20 cellular contexts compared by ENCODE assay signal in the genomic region with DNA sequence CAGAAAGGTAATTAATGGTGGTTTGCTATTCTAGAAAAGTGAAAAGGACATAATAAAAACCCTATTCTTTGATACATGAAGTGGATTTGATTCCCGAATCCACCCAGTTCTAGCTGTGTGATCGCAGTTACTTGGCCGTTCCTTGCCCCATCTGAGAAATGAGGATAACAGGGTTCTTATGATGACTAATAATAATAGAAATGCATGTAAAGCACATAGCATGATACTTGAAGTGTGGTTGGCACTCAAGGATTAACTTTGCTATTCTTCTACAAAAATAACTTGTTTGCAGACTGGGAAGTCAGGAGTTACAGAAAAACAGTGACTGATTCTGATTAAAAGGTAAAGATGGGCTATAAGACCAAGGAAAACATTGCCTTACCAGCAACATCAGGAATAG. TPM values are rescaled to one million over a fixed set of nuclear protein-coding genes. Genes with fewer than 3 reads are reported as not detected.
DNase-seq lines count a peak whose midpoint lies in the region; ATAC-seq and TF ChIP-seq lines count a peak whose summit lies in the region.
"Had no signal": no experiment of that assay in that cellular context is flagged by ENCODE, and none has a peak within 500 bp of the region (broad histone marks: within the 10 kb centered on the region; RNA-seq: fewer than 3 reads in every experiment).

No MANE protein-coding gene starts in this region.

- no peaks in the 10 kb centered on the region for H3K27me3 ChIP-seq in dorsolateral prefrontal cortex
- no peaks in the 10 kb centered on the region for H3K27me3 ChIP-seq in CD8-positive, alpha-beta memory T cell (ENCODE audit: insufficient read depth, low read length, poor library complexity, severe bottlenecking)
- no peaks in the 10 kb centered on the region for H3K27me3 ChIP-seq in mesendoderm (ENCODE audit: insufficient read depth, low read length, poor library complexity)

- H3K4me3 ChIP-seq in dorsolateral prefrontal cortex: no peak overlapping the region
- no peak overlapping the region for H3K4me3 ChIP-seq in retinal pigment epithelial cell (ENCODE audit: low read length)
- H3K4me3 ChIP-seq in CD8-positive, alpha-beta memory T cell (ENCODE audit: low read length): no peak overlapping the region
- H3K4me3 ChIP-seq in mesendoderm (ENCODE audit: low read length): no peak overlapping the region
- H3K4me3 ChIP-seq: K562 had no signal

- no peaks in the 10 kb centered on the region for H3K4me1 ChIP-seq in CD8-positive, alpha-beta memory T cell (ENCODE audit: insufficient read depth, low read length)
- H3K4me1 ChIP-seq in mesendoderm (ENCODE audit: control insufficient read depth, low read depth, low read length): no peaks in the 10 kb centered on the region

- no peak overlapping the region for H3K4ac ChIP-seq in mesendoderm (ENCODE audit: low read depth, low read length)

- H2BK120ac ChIP-seq in mesendoderm (ENCODE audit: low read depth, low read length): no peak overlapping the region

- no peaks in the 10 kb centered on the region for H3K27me3 Mint-ChIP-seq in activated T-cell treated with anti-CD3 and anti-CD28 coated beads, Interleukin-2, amount 50 U/mL, for 72 hours (ENCODE audit: low read depth)
- no peaks in the 10 kb centered on the region for H3K27me3 Mint-ChIP-seq in CD8-positive, alpha-beta memory T cell

- H3K4me1 Mint-ChIP-seq in activated T-cell treated with anti-CD3 and anti-CD28 coated beads, Interleukin-2, amount 50 U/mL, for 72 hours (ENCODE audit: low read depth): no peaks in the 10 kb centered on the region
- H3K4me1 Mint-ChIP-seq in CD8-positive, alpha-beta memory T cell: peaks cover 0 to 17% (median 13%) of the 10 kb centered on the region in 3 donors

- no peak overlapping the region for H2AK5ac ChIP-seq in mesendoderm (ENCODE audit: low read length)

- DNase-seq in activated T-cell treated with anti-CD3 and anti-CD28 coated beads, Interleukin-2, amount 50 U/mL, for 72 hours: no peak
- no peak for DNase-seq in activated T-cell treated with anti-CD3 and anti-CD28 coated beads for 4 hours
- DNase-seq in astrocyte of the hippocampus (ENCODE audit: low read depth, low spot score): peak; percentile 7
- no peak for DNase-seq in dorsolateral prefrontal cortex
- DNase-seq in retinal pigment epithelial cell (ENCODE audit: low read depth): peak; percentile 36
- DNase-seq in CD8-positive, alpha-beta memory T cell: no peak
- no peak for DNase-seq in GM19240 (ENCODE audit: insufficient read length, low spot score)
- DNase-seq in mesendoderm: no peak
- DNase-seq: COR-L47, DMS153, GF-D8, GOT3, NCI-H187, NCI-H2227 treated with DMSO at 0.1 percent for 48 hours, NCI-H524, RPMI8226, SHP77 treated with DMSO at 0.1 percent for 48 hours had no signal

- intact Hi-C loops in dorsolateral prefrontal cortex (cut with DNase I): no loop called here

- WGBS in mesendoderm (ENCODE audit: extremely low coverage, insufficient coverage, low lambda C conversion rate): no CpG with 5 or more reads among the region's 3 CpGs

- no peak overlapping the region for H3K23ac ChIP-seq in mesendoderm (ENCODE audit: low read length)

- peaks cover 22% of the 10 kb centered on the region for H3K36me3 ChIP-seq in CD8-positive, alpha-beta memory T cell (ENCODE audit: insufficient read depth, low read length)
- H3K36me3 ChIP-seq in mesendoderm (ENCODE audit: control insufficient read depth, insufficient read depth, low read length): peaks cover 4% of the 10 kb centered on the region

- no peak overlapping the region for H4K5ac ChIP-seq in mesendoderm (ENCODE audit: low read length)

- peaks cover 3 to 17% of the 10 kb centered on the region in 2 donors for H3K36me3 Mint-ChIP-seq in activated T-cell treated with anti-CD3 and anti-CD28 coated beads, Interleukin-2, amount 50 U/mL, for 72 hours (ENCODE audit: insufficient read depth in 2 of 2)
- H3K36me3 Mint-ChIP-seq in CD8-positive, alpha-beta memory T cell: peaks cover 0 to 80% (median 24%) of the 10 kb centered on the region in 3 donors

- no peak for ATAC-seq in activated T-cell treated with anti-CD3 and anti-CD28 coated beads, Interleukin-2, amount 50 U/mL, for 72 hours (replicated peaks in 1 of 2)
- ATAC-seq: K562 had no signal

- no peak overlapping the region for H3K9ac ChIP-seq in mesendoderm (ENCODE audit: low read length)

- peak overlapping the region; percentile 52 for H3K27ac Mint-ChIP-seq in activated T-cell treated with anti-CD3 and anti-CD28 coated beads, Interleukin-2, amount 50 U/mL, for 72 hours
- peak overlapping the region in 4 of 8 donors; percentile 8 to 81 (median 60) for H3K27ac Mint-ChIP-seq in CD8-positive, alpha-beta memory T cell

- no peaks in the 10 kb centered on the region for H3K9me3 ChIP-seq in CD8-positive, alpha-beta memory T cell (ENCODE audit: low read length)

- H3K9me3 Mint-ChIP-seq in activated T-cell treated with anti-CD3 and anti-CD28 coated beads, Interleukin-2, amount 50 U/mL, for 72 hours: no peaks in the 10 kb centered on the region
- H3K9me3 Mint-ChIP-seq in CD8-positive, alpha-beta memory T cell: no peaks in the 10 kb centered on the region

- peak overlapping the region in 44 of 59 donors; percentile 2 to 81 (median 46) for H3K27ac ChIP-seq in dorsolateral prefrontal cortex
- no peak overlapping the region for H3K27ac ChIP-seq in CD8-positive, alpha-beta memory T cell (ENCODE audit: low read depth, low read length)
- no peak overlapping the region for H3K27ac ChIP-seq in mesendoderm (ENCODE audit: low read depth, low read length)
- H3K27ac ChIP-seq: 22Rv1 had no signal

- no peak overlapping the region for H3K4me2 ChIP-seq in mesendoderm (ENCODE audit: low read length)

- no peak overlapping the region for H3K56ac ChIP-seq in mesendoderm (ENCODE audit: low read length)

- no peak overlapping the region for H2BK15ac ChIP-seq in mesendoderm (replicated peaks; ENCODE audit: low read depth)

- H3K4me3 Mint-ChIP-seq in activated T-cell treated with anti-CD3 and anti-CD28 coated beads, Interleukin-2, amount 50 U/mL, for 72 hours: no peak overlapping the region
- no peak overlapping the region for H3K4me3 Mint-ChIP-seq in CD8-positive, alpha-beta memory T cell
- H3K4me3 Mint-ChIP-seq: CD14-positive monocyte had no signal

- TF ChIP-seq CTCF in dorsolateral prefrontal cortex (IDR thresholded peaks at IDR 0.05 in 54 of 56, conservative IDR thresholded peaks at IDR 0.05 in 2 of 56; ENCODE audit: low read depth in 1 of 56, partially characterized antibody in 56 of 56) (no peak), retinal pigment epithelial cell (conservative IDR thresholded peaks at IDR 0.05; ENCODE audit: low read depth, low read length) (no peak)

- H3K79me1 ChIP-seq in mesendoderm (ENCODE audit: low read length): no peaks in the 10 kb centered on the region

- no peak overlapping the region for H2BK5ac ChIP-seq in mesendoderm (ENCODE audit: low read length)

- no peak overlapping the region for H3K18ac ChIP-seq in mesendoderm (ENCODE audit: low read length)

- POLR2A ChIA-PET in CD8-positive, alpha-beta memory T cell (lab: Charles Lee): no interaction called here

- CTCF ChIA-PET in CD8-positive, alpha-beta memory T cell (lab: Charles Lee): no interaction called here

- H3K79me2 ChIP-seq in mesendoderm (ENCODE audit: control insufficient read depth, insufficient read depth, low read length): no peaks in the 10 kb centered on the region

- no peak overlapping the region for H4K8ac ChIP-seq in mesendoderm (ENCODE audit: low read depth, low read length)

RNA-seq across cellular contexts. Expression of a gene that starts 26.8 kb away (rescaled TPM):
- 10 to 100 TPM; 77.3 to 92.3 TPM for total RNA-seq in activated T-cell treated with anti-CD3 and anti-CD28 coated beads, Interleukin-2, amount 50 U/mL, for 72 hours
- total RNA-seq in dorsolateral prefrontal cortex: 10 to 100 TPM; 21.2 to 63.1 (median 43.9) TPM
- 10 to 100 TPM; 95.9 to 98.1 TPM for total RNA-seq in CD8-positive, alpha-beta memory T cell
- 93.4 TPM for polyA plus RNA-seq in CD8-positive, alpha-beta memory T cell
- polyA plus RNA-seq in mesendoderm (2013, experiment 1 of 2): 120 TPM
- polyA plus RNA-seq in mesendoderm (2013, experiment 2 of 2): 116 TPM

RNA-seq across cellular contexts. Expression of a gene that starts 32.5 kb away (rescaled TPM):
- total RNA-seq in activated T-cell treated with anti-CD3 and anti-CD28 coated beads, Interleukin-2, amount 50 U/mL, for 72 hours: 1 to 10 TPM in 1 of 2 donors, under 1 TPM in 1; 1.00 to 1.4 TPM
- 100 to 1,000 TPM in 6 of 120 experiments, 10 to 100 TPM in 114; 22.2 to 201 (median 55.1) TPM for total RNA-seq in dorsolateral prefrontal cortex
- 1 to 10 TPM; 3.7 to 3.8 TPM for total RNA-seq in CD8-positive, alpha-beta memory T cell
- polyA plus RNA-seq in CD8-positive, alpha-beta memory T cell: 3.6 TPM
- polyA plus RNA-seq in mesendoderm (2013, experiment 1 of 2): 3.7 TPM
- polyA plus RNA-seq in mesendoderm (2013, experiment 2 of 2): 3.7 TPM

Comparison
In these comparisons a context has a peak if more than half of its experiments do, and no peak if none do; other contexts are left out.
1. DNase-seq: peak in astrocyte of the hippocampus (single experiment) and retinal pigment epithelial cell (single experiment); none in activated T-cell treated with anti-CD3 and anti-CD28 coated beads, Interleukin-2, amount 50 U/mL, for 72 hours (0 of 2), activated T-cell treated with anti-CD3 and anti-CD28 coated beads for 4 hours (single experiment), dorsolateral prefrontal cortex (0 of 10), CD8-positive, alpha-beta memory T cell (0 of 5), GM19240 (single experiment) and mesendoderm (single experiment).
2. H3K27ac ChIP-seq: peak in dorsolateral prefrontal cortex (44 of 59); none in CD8-positive, alpha-beta memory T cell (single experiment) and mesendoderm (single experiment).
3. RNA of a gene that starts 32.5 kb away (total RNA-seq): 22.2 to 201 TPM in dorsolateral prefrontal cortex; 3.7 to 3.8 TPM in CD8-positive, alpha-beta memory T cell and 1.00 to 1.4 TPM in activated T-cell treated with anti-CD3 and anti-CD28 coated beads, Interleukin-2, amount 50 U/mL, for 72 hours; every median in the first group is over 4 times any median in the second.